In genomic region chr1:184329255-184329953, GRCh38 we compare ENCODE assay signal across 23 cellular contexts.
"Had no signal": no experiment of that assay in that cellular context is flagged by ENCODE, and none has a peak within 500 bp of the region (broad histone marks: within the 10 kb centered on the region; RNA-seq: fewer than 3 reads in every experiment).

No MANE protein-coding gene starts in this region.

- H3K4me3 Mint-ChIP-seq: activated CD4-positive, alpha-beta memory T cell treated with anti-CD3 and anti-CD28 coated beads, Interleukin-2, amount 10 ng/mL, durations not matched to agents 7 days and 5 days; activated CD4-positive, alpha-beta T cell treated with anti-CD3 and anti-CD28 coated beads, Interleukin-2, amount 10 ng/mL, durations not matched to agents 7 days and 5 days; activated naive CD8-positive, alpha-beta T cell treated with anti-CD3 and anti-CD28 coated beads, Interleukin-2, amount 10 ng/mL, durations not matched to agents 7 days and 5 days; naive thymus-derived CD4-positive, alpha-beta T cell; stimulated activated naive B cell treated with anti-CD40 and anti-IgM and Interleukin-4, amounts not matched to agents 10 μg/mL and 1 μg/mL and 100 μg/mL, for 72 hours had no signal

- DNase-seq: activated CD4-positive, alpha-beta memory T cell treated with anti-CD3 and anti-CD28 coated beads, Interleukin-2, amount 10 ng/mL, durations not matched to agents 7 days and 5 days; activated CD4-positive, alpha-beta T cell treated with anti-CD3 and anti-CD28 coated beads, Interleukin-2, amount 10 ng/mL, durations not matched to agents 7 days and 5 days; activated CD4-positive, CD25-positive, alpha-beta regulatory T cell treated with anti-CD3 and anti-CD28 coated beads, Interleukin-2, amount 50 U/mL, for 72 hours; activated naive CD4-positive, alpha-beta T cell treated with Interleukin-2 at 50 U/mL for 16 hours; activated naive CD8-positive, alpha-beta T cell treated with anti-CD3 and anti-CD28 coated beads, Interleukin-2, amount 10 ng/mL, durations not matched to agents 7 days and 5 days; activated T-cell treated with anti-CD3 and anti-CD28 coated beads, Interleukin-2, amount 50 U/mL, for 48 hours; amniotic stem cell; caudate nucleus; cortex of kidney; glutamatergic neuron; naive thymus-derived CD4-positive, alpha-beta T cell; ovary; retina; stimulated activated CD4-positive, alpha-beta T cell treated with anti-CD3 and anti-CD28 coated beads, Interleukin-1b, Interleukin-23, amount 100 ng/mL, for 48 hours; stimulated activated CD4-positive, alpha-beta T cell treated with anti-CD3 and anti-CD28 coated beads, Interleukin-4, amount 100 ng/mL, for 4 hours; stimulated activated CD8-positive, alpha-beta memory T cell treated with anti-CD3 and anti-CD28 coated beads, Interleukin-4, amount 100 ng/mL, for 48 hours; stimulated activated naive B cell treated with anti-CD40 and anti-IgM and Interleukin-4, amounts not matched to agents 10 μg/mL and 1 μg/mL and 100 μg/mL, for 72 hours; stomach had no signal

- H3K4me3 ChIP-seq: hepatocyte, ovary, smooth muscle cell, stomach, tibial nerve had no signal

- H3K9me3 Mint-ChIP-seq: activated CD4-positive, alpha-beta memory T cell treated with anti-CD3 and anti-CD28 coated beads, Interleukin-2, amount 10 ng/mL, durations not matched to agents 7 days and 5 days; activated CD4-positive, alpha-beta T cell treated with anti-CD3 and anti-CD28 coated beads, Interleukin-2, amount 10 ng/mL, durations not matched to agents 7 days and 5 days; activated naive CD8-positive, alpha-beta T cell treated with anti-CD3 and anti-CD28 coated beads, Interleukin-2, amount 10 ng/mL, durations not matched to agents 7 days and 5 days had no signal

- H3K4me1 Mint-ChIP-seq: activated CD4-positive, alpha-beta memory T cell treated with anti-CD3 and anti-CD28 coated beads, Interleukin-2, amount 10 ng/mL, durations not matched to agents 7 days and 5 days; activated CD4-positive, alpha-beta T cell treated with anti-CD3 and anti-CD28 coated beads, Interleukin-2, amount 10 ng/mL, durations not matched to agents 7 days and 5 days; activated naive CD8-positive, alpha-beta T cell treated with anti-CD3 and anti-CD28 coated beads, Interleukin-2, amount 10 ng/mL, durations not matched to agents 7 days and 5 days; stimulated activated naive B cell treated with anti-CD40 and anti-IgM and Interleukin-4, amounts not matched to agents 10 μg/mL and 1 μg/mL and 100 μg/mL, for 72 hours had no signal

- H3K36me3 Mint-ChIP-seq: activated naive CD8-positive, alpha-beta T cell treated with anti-CD3 and anti-CD28 coated beads, Interleukin-2, amount 10 ng/mL, durations not matched to agents 7 days and 5 days; stimulated activated naive B cell treated with anti-CD40 and anti-IgM and Interleukin-4, amounts not matched to agents 10 μg/mL and 1 μg/mL and 100 μg/mL, for 72 hours had no signal

- H3K27me3 ChIP-seq: brain microvascular endothelial cell, hepatocyte, ovary, stomach, tibial nerve had no signal

- H3K27ac ChIP-seq: brain microvascular endothelial cell, hepatocyte, ovary had no signal

- H3K27me3 Mint-ChIP-seq: activated naive CD8-positive, alpha-beta T cell treated with anti-CD3 and anti-CD28 coated beads, Interleukin-2, amount 10 ng/mL, durations not matched to agents 7 days and 5 days had no signal

- H3K9me3 ChIP-seq: ovary, stomach had no signal

- H3K27ac Mint-ChIP-seq: activated CD4-positive, alpha-beta memory T cell treated with anti-CD3 and anti-CD28 coated beads, Interleukin-2, amount 10 ng/mL, durations not matched to agents 7 days and 5 days; activated CD4-positive, alpha-beta T cell treated with anti-CD3 and anti-CD28 coated beads, Interleukin-2, amount 10 ng/mL, durations not matched to agents 7 days and 5 days; activated naive CD8-positive, alpha-beta T cell treated with anti-CD3 and anti-CD28 coated beads, Interleukin-2, amount 10 ng/mL, durations not matched to agents 7 days and 5 days; naive thymus-derived CD4-positive, alpha-beta T cell; progenitor cell of endocrine pancreas; stimulated activated naive B cell treated with anti-CD40 and anti-IgM and Interleukin-4, amounts not matched to agents 10 μg/mL and 1 μg/mL and 100 μg/mL, for 72 hours had no signal

- ATAC-seq: naive thymus-derived CD4-positive, alpha-beta T cell; stimulated activated naive B cell treated with anti-CD40 and anti-IgM and Interleukin-4, amounts not matched to agents 10 μg/mL and 1 μg/mL and 100 μg/mL, for 72 hours had no signal

- H3K36me3 ChIP-seq: brain microvascular endothelial cell, ovary, stomach, tibial nerve had no signal
